ENCODE assay signal across 8 cellular contexts in the genomic region with DNA sequence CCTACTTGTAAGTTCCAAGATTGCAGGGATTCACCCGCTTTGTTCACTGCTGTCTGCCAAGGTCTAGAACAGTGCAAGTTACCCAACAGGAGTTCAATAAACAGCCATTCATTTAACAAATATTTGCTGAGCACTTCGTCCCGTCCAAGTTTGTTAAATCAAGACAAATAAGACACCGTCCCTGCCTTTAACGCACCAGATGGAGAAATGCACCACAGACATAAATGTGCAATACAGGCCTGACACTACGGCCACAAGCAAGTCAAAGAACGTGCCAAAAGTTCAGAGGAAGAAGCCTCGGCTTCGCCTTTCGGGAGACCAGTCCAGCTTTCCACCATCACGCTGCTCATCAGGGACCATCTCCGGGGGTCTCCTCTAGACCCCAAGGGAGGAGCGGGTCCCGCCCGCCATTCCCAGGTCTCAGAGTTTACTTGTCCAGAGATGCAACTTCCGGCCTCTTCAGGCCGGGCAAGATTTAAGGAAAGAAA. TPM values are rescaled to one million over a fixed set of nuclear protein-coding genes. Genes with fewer than 3 reads are reported as not detected.
DNase-seq lines count a peak whose midpoint lies in the region; ATAC-seq and TF ChIP-seq lines count a peak whose summit lies in the region.

No MANE protein-coding gene starts in this region.

- H3K36me3 ChIP-seq in heart right ventricle (peaks cover 0 to 33% (median 23%) of the 10 kb centered on the region in 9 donors), psoas muscle (ENCODE audit: insufficient read depth in 1 of 2, low read depth in 1 of 2) (peaks cover 6 to 24% of the 10 kb centered on the region in 2 donors)

- CTCF ChIA-PET in activated CD8-positive, alpha-beta T cell treated with anti-CD3 and anti-CD28 coated beads for 36 hours (lab: Charles Lee) = no interaction called here
- CTCF ChIA-PET in GM10248 (lab: Yijun Ruan, JAX) = interaction anchor here (0.7 to 2.0 kb wide), 8 partner anchors 12 to 485 kb away, joined by 3 to 7 read pairs (median 3); no protein-coding TSS in a partner anchor

- no peaks in the 10 kb centered on the region for H3K9me3 ChIP-seq in heart right ventricle
- H3K9me3 ChIP-seq in psoas muscle = no peaks in the 10 kb centered on the region

- H3K27me3 ChIP-seq in heart right ventricle (no peaks in the 10 kb centered on the region), psoas muscle (ENCODE audit: insufficient read depth in 3 of 3, low read length in 2 of 3) (no peaks in the 10 kb centered on the region)

- peak; percentile 27 for DNase-seq in GM13977 (ENCODE audit: low spot score)
- peak; percentile 13 for DNase-seq in activated CD8-positive, alpha-beta T cell treated with anti-CD3 and anti-CD28 coated beads for 36 hours
- no peak for DNase-seq in heart right ventricle
- no peak for DNase-seq in psoas muscle
- no peak for DNase-seq in NCI-H526 treated with DMSO at 0.1 percent for 48 hours (lab: John Stamatoyannopoulos, UW)
- DNase-seq in GM10248 (ENCODE audit: extremely low spot score) = no peak

- H3K27me3 Mint-ChIP-seq in activated CD8-positive, alpha-beta T cell treated with anti-CD3 and anti-CD28 coated beads for 36 hours = no peaks in the 10 kb centered on the region

- peak overlapping the region; percentile 100 for H3K4me3 Mint-ChIP-seq in activated CD8-positive, alpha-beta T cell treated with anti-CD3 and anti-CD28 coated beads for 36 hours

- peaks cover 9 to 70% (median 53%) of the 10 kb centered on the region in 9 donors for H3K4me1 ChIP-seq in heart right ventricle
- H3K4me1 ChIP-seq in psoas muscle = peaks cover 29% of the 10 kb centered on the region

- H3K4me1 Mint-ChIP-seq in activated CD8-positive, alpha-beta T cell treated with anti-CD3 and anti-CD28 coated beads for 36 hours (ENCODE audit: low read depth) = peaks cover 50% of the 10 kb centered on the region

- H3K4me3 ChIP-seq in heart right ventricle (peak overlapping the region; percentile 43 to 93 (median 72)), psoas muscle (peak overlapping the region; percentile 85)

- intact Hi-C loops in activated CD8-positive, alpha-beta T cell treated with anti-CD3 and anti-CD28 coated beads for 36 hours (cut with micrococcal nuclease) = no loop called here
- intact Hi-C loops in heart right ventricle (cut with DNase I) = loop anchor here in 5 of 10 donors (2.0 to 10.0 kb wide), 4 partner anchors 49 to 54 kb away; no protein-coding TSS in a partner anchor
- intact Hi-C loops in psoas muscle (cut with DNase I) = loop anchor here (5.0 kb wide), 2 partner anchors 39 to 54 kb away; no protein-coding TSS in a partner anchor

- no peaks in the 10 kb centered on the region for H3K9me3 Mint-ChIP-seq in activated CD8-positive, alpha-beta T cell treated with anti-CD3 and anti-CD28 coated beads for 36 hours

- WGBS in heart right ventricle, 2 donors = 2 to 3% methylated on average over 17 of the region's 17 CpGs
- 1% methylated on average over 17 of the region's 17 CpGs for WGBS in psoas muscle, 3 donors

- in situ Hi-C loops in GM13977 (cut with MboI; ENCODE audit: low pct_unique_long_range_greater_than_20kb, low sequenced_read_pairs, unreplicated experiment) = no loop called here

- H3K36me3 Mint-ChIP-seq in activated CD8-positive, alpha-beta T cell treated with anti-CD3 and anti-CD28 coated beads for 36 hours (ENCODE audit: low read depth) = peaks cover 36% of the 10 kb centered on the region

- H3K27ac ChIP-seq in 22Rv1 (peak overlapping the region; percentile 84), heart right ventricle (peak overlapping the region; percentile 73 to 96 (median 91)), psoas muscle (peak overlapping the region; percentile 98)

- peak; percentile 3 for ATAC-seq in HG03342 (IDR thresholded peaks at IDR 0.05; ENCODE audit: unreplicated experiment)
- ATAC-seq in activated CD8-positive, alpha-beta T cell treated with anti-CD3 and anti-CD28 coated beads for 36 hours = no peak
- peak in 7 of 8 donors; percentile 1 to 12 (median 3) for ATAC-seq in heart right ventricle
- peak; percentile 9 to 45 (median 14) for ATAC-seq in psoas muscle

- POLR2A ChIA-PET in activated CD8-positive, alpha-beta T cell treated with anti-CD3 and anti-CD28 coated beads for 36 hours (lab: Charles Lee) = interaction anchor here (1.0 to 2.7 kb wide), 6 partner anchors 10 to 313 kb away, joined by 3 to 12 read pairs (median 4); a partner anchor contains a TSS
- POLR2A ChIA-PET in GM10248 (lab: Yijun Ruan, JAX) = interaction anchor here (0.6 to 1.6 kb wide), 3 partner anchors 11 to 27 kb away, joined by 3 to 6 read pairs (median 4); no protein-coding TSS in a partner anchor

- TF ChIP-seq CTCF in 22Rv1 (IDR thresholded peaks at IDR 0.05) (no peak), GM13977 (IDR thresholded peaks at IDR 0.05; ENCODE audit: extremely low read depth, insufficient read depth, missing control alignments) (no peak), heart right ventricle (IDR thresholded peaks at IDR 0.05) (no peak), psoas muscle (IDR thresholded peaks at IDR 0.05) (no peak), GM10248 (IDR thresholded peaks at IDR 0.05; ENCODE audit: control extremely low read depth, extremely low read depth, low read depth, missing control alignments) (no peak)
- TF ChIP-seq CTCF in activated CD8-positive, alpha-beta T cell treated with anti-CD3 and anti-CD28 coated beads for 36 hours (IDR thresholded peaks at IDR 0.05) = no peak

- H3K27ac Mint-ChIP-seq in activated CD8-positive, alpha-beta T cell treated with anti-CD3 and anti-CD28 coated beads for 36 hours = peak overlapping the region; percentile 100

RNA-seq across cellular contexts. Expression of a gene that starts 0.4 kb away (rescaled TPM):
- total RNA-seq in activated CD8-positive, alpha-beta T cell treated with anti-CD3 and anti-CD28 coated beads for 36 hours = 10 to 100 TPM in 1 of 2 experiments, 1 to 10 TPM in 1; 9.6 to 11.5 TPM
- 1 to 10 TPM; 5.1 to 9.9 (median 8.2) TPM for total RNA-seq in heart right ventricle
- 10 to 100 TPM; 11.9 to 12.2 TPM for polyA plus RNA-seq in heart right ventricle
- 1 to 10 TPM; 4.1 to 7.2 (median 6.0) TPM for total RNA-seq in psoas muscle
- polyA plus RNA-seq in psoas muscle = 1 to 10 TPM; 6.1 to 9.3 (median 7.9) TPM

RNA-seq across cellular contexts. Expression of a gene that starts 0.6 kb away (rescaled TPM):
- 100 to 1,000 TPM; 142 to 143 TPM for total RNA-seq in activated CD8-positive, alpha-beta T cell treated with anti-CD3 and anti-CD28 coated beads for 36 hours
- 100 to 1,000 TPM; 195 to 383 (median 253) TPM for total RNA-seq in heart right ventricle
- polyA plus RNA-seq in heart right ventricle = 100 to 1,000 TPM; 473 to 502 TPM
- total RNA-seq in psoas muscle = 10 to 100 TPM; 50.6 to 88.7 (median 53.4) TPM
- 100 to 1,000 TPM; 198 to 264 (median 199) TPM for polyA plus RNA-seq in psoas muscle

Comparison
In these comparisons a context has a peak if more than half of its experiments do, and no peak if none do; other contexts are left out.
1. DNase-seq: peak in GM13977 (single experiment) and activated CD8-positive, alpha-beta T cell treated with anti-CD3 and anti-CD28 coated beads for 36 hours (single experiment); none in heart right ventricle (0 of 2), psoas muscle (0 of 2), NCI-H526 treated with DMSO at 0.1 percent for 48 hours (single experiment) and GM10248 (single experiment).
2. Peak in every context shown above with its lines, with median percentiles within 50 percentile points of each other: H3K27ac ChIP-seq.